13 cellular contexts compared by ENCODE assay signal in genomic region chr5:125190232-125191051, GRCh38.
DNase-seq lines count a peak whose midpoint lies in the region; ATAC-seq and TF ChIP-seq lines count a peak whose summit lies in the region.
"Had no signal": no experiment of that assay in that cellular context is flagged by ENCODE, and none has a peak within 500 bp of the region (broad histone marks: within the 10 kb centered on the region; RNA-seq: fewer than 3 reads in every experiment).

No MANE protein-coding gene starts in this region.

- H3K27ac ChIP-seq in endodermal cell (ENCODE audit: low read depth, low read length), result peak overlapping the region; percentile 57

- H3K9me3 ChIP-seq in endodermal cell (ENCODE audit: control insufficient read depth, low read length), result no peaks in the 10 kb centered on the region

- H3K36me3 ChIP-seq in endodermal cell (ENCODE audit: control insufficient read depth, insufficient read depth, low read length), result no peaks in the 10 kb centered on the region

- no peak overlapping the region for H3K4me3 ChIP-seq in endodermal cell (ENCODE audit: low read length)

- H3K27me3 ChIP-seq in endodermal cell (ENCODE audit: control insufficient read depth, insufficient read depth, low read length, poor library complexity, severe bottlenecking), result no peaks in the 10 kb centered on the region

- TF ChIP-seq CTCF in endodermal cell (conservative IDR thresholded peaks at IDR 0.05), result no peak
- TF ChIP-seq CTCF in activated CD8-positive, alpha-beta T cell treated with anti-CD3 and anti-CD28 coated beads for 36 hours (IDR thresholded peaks at IDR 0.05), result no peak

- H3K36me3 Mint-ChIP-seq in endodermal cell (ENCODE audit: low read depth), result no peaks in the 10 kb centered on the region
- H3K36me3 Mint-ChIP-seq in activated CD8-positive, alpha-beta T cell treated with anti-CD3 and anti-CD28 coated beads for 36 hours (ENCODE audit: low read depth), result no peaks in the 10 kb centered on the region

- intact Hi-C loops in activated CD8-positive, alpha-beta T cell treated with anti-CD3 and anti-CD28 coated beads for 36 hours (cut with micrococcal nuclease), result no loop called here

- 61 to 72% methylated on average over 5 to 8 of the region's 8 CpGs for WGBS in endodermal cell (ENCODE audit: insufficient coverage in 1 of 2, insufficient read length in 1 of 2), 2 experiments

- CTCF ChIA-PET in activated CD8-positive, alpha-beta T cell treated with anti-CD3 and anti-CD28 coated beads for 36 hours (lab: Charles Lee), result no interaction called here

- no peak overlapping the region for H3K4me3 Mint-ChIP-seq in endodermal cell
- H3K4me3 Mint-ChIP-seq in activated CD8-positive, alpha-beta T cell treated with anti-CD3 and anti-CD28 coated beads for 36 hours, result no peak overlapping the region

- peak overlapping the region; percentile 40 for H3K27ac Mint-ChIP-seq in endodermal cell
- no peak overlapping the region for H3K27ac Mint-ChIP-seq in activated CD8-positive, alpha-beta T cell treated with anti-CD3 and anti-CD28 coated beads for 36 hours

- no peaks in the 10 kb centered on the region for H3K27me3 Mint-ChIP-seq in endodermal cell (ENCODE audit: insufficient read depth)
- no peaks in the 10 kb centered on the region for H3K27me3 Mint-ChIP-seq in activated CD8-positive, alpha-beta T cell treated with anti-CD3 and anti-CD28 coated beads for 36 hours

- no peak for ATAC-seq in activated CD8-positive, alpha-beta T cell treated with anti-CD3 and anti-CD28 coated beads for 36 hours
- ATAC-seq: left ventricle myocardium superior had no signal

- H3K9ac ChIP-seq in endodermal cell (ENCODE audit: extremely low read depth, low read length, poor library complexity, severe bottlenecking), result no peak overlapping the region

- H3K9me3 Mint-ChIP-seq in endodermal cell, result no peaks in the 10 kb centered on the region
- no peaks in the 10 kb centered on the region for H3K9me3 Mint-ChIP-seq in activated CD8-positive, alpha-beta T cell treated with anti-CD3 and anti-CD28 coated beads for 36 hours

- peaks cover 14% of the 10 kb centered on the region for H3K4me1 Mint-ChIP-seq in endodermal cell
- no peaks in the 10 kb centered on the region for H3K4me1 Mint-ChIP-seq in activated CD8-positive, alpha-beta T cell treated with anti-CD3 and anti-CD28 coated beads for 36 hours (ENCODE audit: low read depth)

- DNase-seq in NCI-H2171 treated with DMSO at 0.1 percent for 48 hours (lab: John Stamatoyannopoulos, UW) (peak; percentile 21), NCI-H2171 (lab: John Stamatoyannopoulos, UW) (no peak), NCI-H2196 treated with DMSO at 0.1 percent for 48 hours (lab: John Stamatoyannopoulos, UW; ENCODE audit: unreplicated experiment) (peak; percentile 51), endodermal cell (no peak), renal cortical epithelial cell (ENCODE audit: low read depth) (peak; percentile 68), LoVo (ENCODE audit: low spot score) (no peak), HuH-7.5 (ENCODE audit: low spot score) (no peak)
- DNase-seq in activated CD8-positive, alpha-beta T cell treated with anti-CD3 and anti-CD28 coated beads for 36 hours, result no peak
- DNase-seq: activated CD4-positive, alpha-beta T cell treated with anti-CD3 and anti-CD28 coated beads for 4 hours; activated naive CD4-positive, alpha-beta T cell; left ventricle myocardium superior; NCI-H187 treated with DMSO at 0.1 percent for 48 hours; stimulated activated CD4-positive, alpha-beta T cell treated with anti-CD3 and anti-CD28 coated beads, Interleukin-4, amount 100 ng/mL, for 24 hours had no signal

- H3K4me1 ChIP-seq in endodermal cell (ENCODE audit: control insufficient read depth, insufficient read depth, low read length), result no peaks in the 10 kb centered on the region

- POLR2A ChIA-PET in activated CD8-positive, alpha-beta T cell treated with anti-CD3 and anti-CD28 coated beads for 36 hours (lab: Charles Lee), result no interaction called here

Comparison
In these comparisons a context has a peak if more than half of its experiments do, and no peak if none do; other contexts are left out.
1. DNase-seq: peak in NCI-H2171 treated with DMSO at 0.1 percent for 48 hours (single experiment), NCI-H2196 treated with DMSO at 0.1 percent for 48 hours (single experiment) and renal cortical epithelial cell (single experiment); none in NCI-H2171 (single experiment), endodermal cell (single experiment), LoVo (single experiment), activated CD8-positive, alpha-beta T cell treated with anti-CD3 and anti-CD28 coated beads for 36 hours (single experiment) and HuH-7.5 (single experiment).